In the genomic region with DNA sequence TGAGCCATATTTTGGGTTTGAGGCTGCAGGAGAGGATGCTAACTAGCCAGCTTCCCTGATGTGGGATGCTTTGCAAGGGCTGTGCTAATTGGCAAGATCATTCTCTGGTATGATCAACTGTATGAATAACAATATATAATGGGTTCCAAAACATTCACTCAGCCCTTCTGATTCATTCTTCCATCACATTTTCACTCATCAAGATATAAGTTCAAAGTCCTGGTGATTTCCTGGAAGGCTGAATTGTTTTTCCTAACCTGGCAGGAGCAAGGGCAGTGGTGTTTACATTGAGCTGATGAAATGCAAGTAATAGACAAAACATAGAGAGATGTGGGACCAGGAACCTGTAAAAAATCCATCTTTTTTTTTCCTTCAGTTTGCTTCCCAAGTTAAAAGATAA, we compare ENCODE assay signal across 17 cellular contexts.
A peak's percentile ranks its signal among the peaks of the same experiment; 100 is the strongest.
DNase-seq lines count a peak whose midpoint lies in the region; ATAC-seq and TF ChIP-seq lines count a peak whose summit lies in the region.
"Had no signal": no experiment of that assay in that cellular context is flagged by ENCODE, and none has a peak within 500 bp of the region (broad histone marks: within the 10 kb centered on the region; RNA-seq: fewer than 3 reads in every experiment).

No MANE protein-coding gene starts in this region.

- H3K9me3 ChIP-seq in SJCRH30 (replicated peaks): no peaks in the 10 kb centered on the region
- no peaks in the 10 kb centered on the region for H3K9me3 ChIP-seq in skeletal muscle tissue (ENCODE audit: control insufficient read depth in 3 of 3, low read length in 3 of 3)
- H3K9me3 ChIP-seq: Caco-2, SJSA1 had no signal

- H3K27me3 ChIP-seq in SJCRH30 (no peaks in the 10 kb centered on the region), skeletal muscle tissue (ENCODE audit: control insufficient read depth in 3 of 3, insufficient read depth in 3 of 3, low read length in 3 of 3) (no peaks in the 10 kb centered on the region), brain microvascular endothelial cell (replicated peaks) (peaks cover 10% of the 10 kb centered on the region)
- H3K27me3 ChIP-seq: SJSA1 had no signal

- ATAC-seq in HG03039 (IDR thresholded peaks at IDR 0.05; ENCODE audit: unreplicated experiment): no peak
- ATAC-seq: GM12878 had no signal

- H3K27ac ChIP-seq in SJCRH30: peak overlapping the region; percentile 22
- H3K27ac ChIP-seq in skeletal muscle tissue (ENCODE audit: low read depth, low read length): peak overlapping the region; percentile 49
- no peak overlapping the region for H3K27ac ChIP-seq in brain microvascular endothelial cell
- H3K27ac ChIP-seq: SJSA1 had no signal

- peak; percentile 15 for DNase-seq in HCEC 1CT
- DNase-seq in SJCRH30: no peak
- peak; percentile 41 for DNase-seq in fibroblast of mammary gland (ENCODE audit: low read depth)
- DNase-seq in D341Med (ENCODE audit: low spot score): no peak
- no peak for DNase-seq in brain microvascular endothelial cell
- DNase-seq: Caco-2; CD4-positive, alpha-beta T cell; EL; KBM-7; NCI-H1105 treated with DMSO at 0.1 percent for 48 hours; NCI-H1694 treated with DMSO at 0.1 percent for 48 hours; NCI-H510A treated with DMSO at 0.1 percent for 48 hours; NCI-H82 had no signal

- no peak overlapping the region for H3K4me3 ChIP-seq in SJCRH30
- H3K4me3 ChIP-seq in fibroblast of mammary gland (ENCODE audit: control insufficient read depth, low read depth, low read length): no peak overlapping the region
- no peak overlapping the region for H3K4me3 ChIP-seq in skeletal muscle tissue (ENCODE audit: low read length in 3 of 3)
- H3K4me3 ChIP-seq in brain microvascular endothelial cell (ENCODE audit: low read depth, low read length): no peak overlapping the region
- H3K4me3 ChIP-seq: GM12878, SJSA1 had no signal

- no peak overlapping the region for H3K9ac ChIP-seq in skeletal muscle tissue (ENCODE audit: low read depth in 1 of 3, low read length in 3 of 3)

- H3K36me3 ChIP-seq in SJCRH30 (no peaks in the 10 kb centered on the region), skeletal muscle tissue (ENCODE audit: control insufficient read depth in 3 of 3, insufficient read depth in 3 of 3, low read length in 3 of 3) (no peaks in the 10 kb centered on the region), brain microvascular endothelial cell (replicated peaks) (no peaks in the 10 kb centered on the region)
- H3K36me3 ChIP-seq: SJSA1 had no signal

- H3K4me1 ChIP-seq in SJCRH30: peaks cover 38% of the 10 kb centered on the region
- peaks cover 5 to 6% (median 5%) of the 10 kb centered on the region in 3 donors for H3K4me1 ChIP-seq in skeletal muscle tissue (ENCODE audit: control insufficient read depth in 3 of 3, insufficient read depth in 3 of 3, low read length in 3 of 3)
- H3K4me1 ChIP-seq: Caco-2, SJSA1 had no signal

- TF ChIP-seq CTCF in fibroblast of mammary gland (conservative IDR thresholded peaks at IDR 0.05; ENCODE audit: control insufficient read depth, insufficient read depth, low read depth, low read length) (no peak), brain microvascular endothelial cell (IDR thresholded peaks at IDR 0.05; ENCODE audit: low read depth, low read length, missing control alignments) (no peak)

- in situ Hi-C loops in brain microvascular endothelial cell (cut with HindIII; ENCODE audit: low pct_ligation_motif_present, low sequenced_read_pairs): no loop called here

Comparison
In these comparisons a context has a peak if more than half of its experiments do, and no peak if none do; other contexts are left out.
1. DNase-seq: peak in HCEC 1CT (single experiment) and fibroblast of mammary gland (single experiment); none in SJCRH30 (0 of 2), D341Med (single experiment) and brain microvascular endothelial cell (single experiment).